ENCODE assay signal across 15 cellular contexts in the genomic region with DNA sequence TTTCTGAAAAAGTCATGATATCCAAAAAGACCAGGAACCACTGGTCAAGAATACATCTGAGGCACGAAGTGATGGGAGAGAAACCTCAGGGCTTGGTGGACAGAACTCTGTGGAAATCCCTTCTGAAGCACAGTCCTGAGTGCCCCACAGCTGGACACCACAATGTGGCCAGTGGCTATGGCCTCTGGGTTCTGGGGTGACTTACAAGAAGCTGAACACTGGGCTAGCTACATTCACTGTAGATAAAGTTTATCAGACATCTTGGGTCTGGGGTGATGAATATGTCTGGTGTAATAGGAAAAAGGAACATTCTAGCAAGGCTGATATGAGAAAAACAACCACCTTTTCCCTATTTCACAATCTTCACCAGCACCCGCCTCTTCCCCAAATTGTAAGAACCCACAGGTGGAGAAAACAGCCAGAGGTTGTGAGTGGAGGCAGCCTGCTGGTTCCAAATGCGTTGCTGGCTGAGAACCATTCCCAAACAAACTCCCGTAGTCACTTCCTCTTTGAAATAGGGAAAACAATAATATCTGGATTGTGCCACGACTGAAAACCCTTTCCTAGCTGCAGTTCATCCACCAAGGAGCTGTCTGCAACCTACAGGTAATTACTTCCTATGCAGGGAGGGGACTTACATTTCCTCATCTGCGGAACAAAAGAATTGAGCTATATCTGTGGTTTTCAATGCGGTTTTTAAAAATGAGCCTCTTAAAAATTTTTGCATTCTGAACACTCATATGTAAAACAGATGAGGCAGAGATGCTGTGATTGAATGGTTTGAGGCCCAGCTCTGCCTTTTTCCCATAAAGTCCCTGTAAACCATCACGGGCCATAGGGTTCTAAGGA.
A peak's percentile ranks its signal among the peaks of the same experiment; 100 is the strongest.
DNase-seq lines count a peak whose midpoint lies in the region; ATAC-seq and TF ChIP-seq lines count a peak whose summit lies in the region.
"Had no signal": no experiment of that assay in that cellular context is flagged by ENCODE, and none has a peak within 500 bp of the region (broad histone marks: within the 10 kb centered on the region; RNA-seq: fewer than 3 reads in every experiment).

No MANE protein-coding gene starts in this region.

- H3K9me3 Mint-ChIP-seq in activated CD4-positive, alpha-beta T cell treated with anti-CD3 and anti-CD28 coated beads for 36 hours (ENCODE audit: low read depth): no peaks in the 10 kb centered on the region
- peaks cover 0 to 1% (median 0%) of the 10 kb centered on the region in 7 donors for H3K9me3 Mint-ChIP-seq in naive B cell

- TF ChIP-seq CTCF in GM20000 (IDR thresholded peaks at IDR 0.05; ENCODE audit: extremely low read depth, missing control alignments): no peak

- intact Hi-C loops in activated CD4-positive, alpha-beta T cell treated with anti-CD3 and anti-CD28 coated beads for 36 hours (cut with DNase I, micrococcal nuclease): no loop called here

- POLR2A ChIA-PET in activated CD4-positive, alpha-beta T cell treated with anti-CD3 and anti-CD28 coated beads for 36 hours (lab: Charles Lee): interaction anchor here (0.6 to 0.9 kb wide), 2 partner anchors 69 to 293 kb away, joined by 4 read pairs; no protein-coding TSS in a partner anchor

- CTCF ChIA-PET in activated CD4-positive, alpha-beta T cell treated with anti-CD3 and anti-CD28 coated beads for 36 hours (lab: Charles Lee): interaction anchor here (0.6 to 1.5 kb wide), 6 partner anchors 9 to 512 kb away, joined by 3 to 5 read pairs (median 3); no protein-coding TSS in a partner anchor

- peak; percentile 51 for ATAC-seq in activated CD4-positive, alpha-beta T cell treated with anti-CD3 and anti-CD28 coated beads for 36 hours
- ATAC-seq in naive B cell (ENCODE audit: low read depth in 2 of 2) (peak; percentile 76 to 80), HG02981 (IDR thresholded peaks at IDR 0.05; ENCODE audit: unreplicated experiment) (no peak)

- H3K27ac Mint-ChIP-seq in activated CD4-positive, alpha-beta T cell treated with anti-CD3 and anti-CD28 coated beads for 36 hours: no peak overlapping the region
- no peak overlapping the region for H3K27ac Mint-ChIP-seq in naive B cell

- no peaks in the 10 kb centered on the region for H3K36me3 Mint-ChIP-seq in activated CD4-positive, alpha-beta T cell treated with anti-CD3 and anti-CD28 coated beads for 36 hours (ENCODE audit: low read depth)
- no peaks in the 10 kb centered on the region for H3K36me3 Mint-ChIP-seq in naive B cell

- no peaks in the 10 kb centered on the region for H3K27me3 Mint-ChIP-seq in activated CD4-positive, alpha-beta T cell treated with anti-CD3 and anti-CD28 coated beads for 36 hours
- H3K27me3 Mint-ChIP-seq in naive B cell: peaks cover 12 to 17% (median 15%) of the 10 kb centered on the region in 3 donors

- H3K4me3 Mint-ChIP-seq in activated CD4-positive, alpha-beta T cell treated with anti-CD3 and anti-CD28 coated beads for 36 hours: no peak overlapping the region
- H3K4me3 Mint-ChIP-seq in naive B cell: peak overlapping the region in 1 of 8 donors; percentile 20

- H3K4me1 Mint-ChIP-seq in activated CD4-positive, alpha-beta T cell treated with anti-CD3 and anti-CD28 coated beads for 36 hours: peaks cover 30% of the 10 kb centered on the region
- H3K4me1 Mint-ChIP-seq in naive B cell: peaks cover 25 to 28% (median 25%) of the 10 kb centered on the region in 3 donors

- peak; percentile 20 for DNase-seq in activated CD4-positive, alpha-beta T cell treated with anti-CD3 and anti-CD28 coated beads for 36 hours
- no peak for DNase-seq in activated CD4-positive, alpha-beta T cell treated with anti-CD3 and anti-CD28 coated beads for 1 hour
- DNase-seq in GM20000 (ENCODE audit: low spot score): peak; percentile 17
- DNase-seq in OCI-M1 (lab: John Stamatoyannopoulos, UW): peak; percentile 55
- DNase-seq in naive B cell: peak; percentile 33
- no peak for DNase-seq in NCI-H526 treated with DMSO at 0.1 percent for 48 hours (lab: John Stamatoyannopoulos, UW)
- no peak for DNase-seq in NCI-H69 (lab: John Stamatoyannopoulos, UW)
- DNase-seq: activated CD4-positive, CD25-positive, alpha-beta regulatory T cell treated with anti-CD3 and anti-CD28 coated beads, Interleukin-2, amount 50 U/mL, for 72 hours; colonic mucosa; DMS79 treated with DMSO at 0.1 percent for 48 hours; mesenchymal stem cell; NCI-H345; SHP77; uterus had no signal

Comparison
In these comparisons a context has a peak if more than half of its experiments do, and no peak if none do; other contexts are left out.
1. DNase-seq: peak in activated CD4-positive, alpha-beta T cell treated with anti-CD3 and anti-CD28 coated beads for 36 hours (single experiment), GM20000 (single experiment), OCI-M1 (single experiment) and naive B cell (single experiment); none in activated CD4-positive, alpha-beta T cell treated with anti-CD3 and anti-CD28 coated beads for 1 hour (single experiment), NCI-H526 treated with DMSO at 0.1 percent for 48 hours (single experiment) and NCI-H69 (single experiment).